In genomic region chr5:112069329-112069728, GRCh38 we compare ENCODE assay signal across 7 cellular contexts.
"Had no signal": no experiment of that assay in that cellular context is flagged by ENCODE, and none has a peak within 500 bp of the region (broad histone marks: within the 10 kb centered on the region; RNA-seq: fewer than 3 reads in every experiment).

No MANE protein-coding gene starts in this region.

- ATAC-seq: GM12878 had no signal

- FAIRE-seq: G401.6, GM12878, GM12891, GM12892, GM18507 had no signal

- DNase-seq: GDM1, GF-D8 had no signal

- H3K4me3 ChIP-seq: GM12878 had no signal
